Comparison of ENCODE assay signal across 8 cellular contexts in the genomic region with DNA sequence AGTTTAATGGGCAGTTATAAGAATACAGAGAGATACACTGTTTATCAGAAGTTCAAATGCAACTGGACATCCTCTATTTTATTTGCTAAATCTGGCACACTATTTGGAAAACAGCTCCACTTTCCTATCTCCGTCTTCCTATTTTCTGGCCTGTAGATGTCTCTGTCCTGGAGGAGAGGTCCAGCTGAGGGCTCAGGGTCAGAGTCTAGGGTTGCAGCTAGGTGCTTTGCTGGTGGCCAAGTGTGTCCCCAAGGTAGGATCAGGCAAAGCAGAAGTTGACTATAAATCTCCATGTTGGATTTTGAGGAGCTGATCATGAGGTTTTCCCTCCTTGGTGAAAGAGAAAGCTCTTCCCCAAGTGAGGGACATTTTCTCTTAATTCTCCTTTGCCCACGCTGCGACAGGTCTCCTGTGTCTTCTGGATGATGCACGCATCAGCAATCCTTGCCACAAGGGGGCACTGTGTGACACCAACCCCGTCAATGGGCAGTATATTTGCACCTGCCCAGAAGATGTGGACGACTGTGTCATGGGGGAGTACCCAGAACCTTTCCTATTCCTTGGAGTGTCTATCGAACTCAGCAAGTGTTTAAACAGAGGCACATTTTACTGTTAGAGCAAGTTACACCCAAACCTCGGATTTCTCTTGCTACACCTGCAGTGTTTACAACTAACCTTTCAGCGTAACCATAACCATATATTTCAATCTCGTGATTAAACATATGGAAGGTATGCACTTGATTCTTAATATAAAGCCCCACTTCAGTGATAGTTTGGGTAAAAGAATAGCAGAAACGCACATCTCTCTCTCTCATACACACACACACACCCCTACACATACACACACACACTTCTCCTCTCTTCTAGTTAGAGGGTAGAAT. TPM values are rescaled to one million over a fixed set of nuclear protein-coding genes. Genes with fewer than 3 reads are reported as not detected.
DNase-seq lines count a peak whose midpoint lies in the region; ATAC-seq and TF ChIP-seq lines count a peak whose summit lies in the region.

No MANE protein-coding gene starts in this region.

- H3K9me3 ChIP-seq in right atrium auricular region, result no peaks in the 10 kb centered on the region

- no peaks in the 10 kb centered on the region for H3K4me1 ChIP-seq in right atrium auricular region

- TF ChIP-seq POLR2A in GM18505 (IDR thresholded peaks at IDR 0.05; ENCODE audit: borderline replicate concordance, extremely low read depth, insufficient read depth, insufficient read length), result no peak

- no peaks in the 10 kb centered on the region for H3K27me3 ChIP-seq in right atrium auricular region

- TF ChIP-seq CTCF in right atrium auricular region (IDR thresholded peaks at IDR 0.05), result peak; percentile 28 to 69

- DNase-seq in COLO668 (lab: John Stamatoyannopoulos, UW; ENCODE audit: unreplicated experiment), result peak; percentile 65
- peak; percentile 81 for DNase-seq in HEK293T (ENCODE audit: extremely low spot score)
- DNase-seq in SK-MEL-5 (ENCODE audit: low read depth, low spot score), result peak; percentile 75
- DNase-seq in activated naive CD4-positive, alpha-beta T cell treated with anti-CD3 and anti-CD28 coated beads, Interleukin-2, amount 50 U/mL, for 16 hours, result peak; percentile 50
- no peak for DNase-seq in right atrium auricular region (ENCODE audit: low spot score)
- DNase-seq in stimulated activated CD4-positive, alpha-beta T cell treated with anti-CD3 and anti-CD28 coated beads, Interleukin-15, amount 100 ng/mL, for 24 hours, result peak; percentile 76
- no peak for DNase-seq in NCI-H2171 (lab: John Stamatoyannopoulos, UW)

- CTCF ChIA-PET in HEK293T (lab: Yijun Ruan, JAX), result interaction anchor here (0.6 to 0.7 kb wide), 2 partner anchors 17 to 52 kb away, joined by 3 to 4 read pairs; no protein-coding TSS in a partner anchor

- in situ Hi-C loops in SK-MEL-5 (cut with HindIII; ENCODE audit: low pct_unique_long_range_greater_than_20kb, low sequenced_read_pairs), result no loop called here

- no peaks in the 10 kb centered on the region for H3K36me3 ChIP-seq in right atrium auricular region

- H3K27ac ChIP-seq in right atrium auricular region, result no peak overlapping the region

- POLR2A ChIA-PET in HEK293T (lab: Yijun Ruan, JAX), result no interaction called here

- H3K4me3 ChIP-seq in right atrium auricular region, result no peak overlapping the region

- no peak for ATAC-seq in GM18505 (IDR thresholded peaks at IDR 0.05; ENCODE audit: unreplicated experiment)

TF ChIP-seq in HEK293T, 16 proteins besides CTCF, POLR2A, EP300 and RAD21:
- TF ChIP-seq FOXA1 (IDR thresholded peaks at IDR 0.05) (no peak), NFRKB (IDR thresholded peaks at IDR 0.05) (no peak), SP1 (IDR thresholded peaks at IDR 0.05) (no peak)
TF ChIP-seq in HEK293T: peak in this region for 0.

RNA-seq across cellular contexts. Expression of gene ADAM30, which starts 10.2 kb away (rescaled TPM):
- total RNA-seq in SK-MEL-5 (2014; rRNA removed; shearing (Covaris generic)), result not detected in 2 replicates
- not detected in 2 replicates for polyA plus RNA-seq in SK-MEL-5 (2015; cell fraction: cytosol; rRNA removed)
- not detected in 2 replicates for polyA plus RNA-seq in SK-MEL-5 (2015; cell fraction: nucleus; rRNA removed)
- not detected for total RNA-seq in right atrium auricular region

Comparison
In these comparisons a context has a peak if more than half of its experiments do, and no peak if none do; other contexts are left out.
1. DNase-seq: peak in COLO668 (single experiment), HEK293T (single experiment), SK-MEL-5 (single experiment), activated naive CD4-positive, alpha-beta T cell treated with anti-CD3 and anti-CD28 coated beads, Interleukin-2, amount 50 U/mL, for 16 hours (single experiment) and stimulated activated CD4-positive, alpha-beta T cell treated with anti-CD3 and anti-CD28 coated beads, Interleukin-15, amount 100 ng/mL, for 24 hours (single experiment); none in right atrium auricular region (single experiment) and NCI-H2171 (single experiment).